In the genomic region with DNA sequence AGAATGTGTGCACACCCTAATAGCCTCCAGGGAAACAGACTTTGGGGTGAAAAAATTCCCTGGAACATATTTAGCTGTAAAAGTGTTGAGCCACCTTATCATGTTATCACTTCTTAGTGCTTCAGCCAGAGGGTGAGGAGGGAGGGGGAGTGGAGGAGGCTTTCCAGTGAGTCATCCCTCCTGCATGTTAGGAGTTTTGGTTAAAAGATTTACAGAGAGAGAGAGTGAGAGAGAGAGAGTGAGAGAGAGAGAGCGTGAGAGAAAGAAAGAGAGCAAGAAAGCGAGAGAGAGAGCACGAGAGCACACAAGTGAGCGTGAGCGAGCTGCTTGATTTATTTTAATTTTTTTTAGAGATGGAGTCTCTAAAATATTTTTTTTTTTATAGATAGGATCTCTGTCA, we compare ENCODE assay signal across 13 cellular contexts. TPM values are rescaled to one million over a fixed set of nuclear protein-coding genes. Genes with fewer than 3 reads are reported as not detected.
DNase-seq lines count a peak whose midpoint lies in the region; ATAC-seq and TF ChIP-seq lines count a peak whose summit lies in the region.
"Had no signal": no experiment of that assay in that cellular context is flagged by ENCODE, and none has a peak within 500 bp of the region (broad histone marks: within the 10 kb centered on the region; RNA-seq: fewer than 3 reads in every experiment).

No MANE protein-coding gene starts in this region.

- ATAC-seq in GM21717 (IDR thresholded peaks at IDR 0.05; ENCODE audit: unreplicated experiment) (no peak), HG02678 (IDR thresholded peaks at IDR 0.05; ENCODE audit: unreplicated experiment) (no peak)

- H3K36me3 ChIP-seq in NT2/D1 (ENCODE audit: insufficient read depth, insufficient read length, low read length) (no peaks in the 10 kb centered on the region), ovary (no peaks in the 10 kb centered on the region)
- H3K36me3 ChIP-seq: heart left ventricle, neutrophil had no signal

- peak overlapping the region; percentile 29 for H3K27ac Mint-ChIP-seq in Calu3 (ENCODE audit: unreplicated experiment)
- H3K27ac Mint-ChIP-seq: activated CD4-positive, alpha-beta T cell treated with anti-CD3 and anti-CD28 coated beads, Interleukin-2, amount 10 ng/mL, durations not matched to agents 7 days and 5 days; activated naive CD8-positive, alpha-beta T cell treated with anti-CD3 and anti-CD28 coated beads for 36 hours had no signal

- intact Hi-C loops in Calu3 (cut with micrococcal nuclease; ENCODE audit: unreplicated experiment), result no loop called here
- intact Hi-C loops in ovary (cut with DNase I), result no loop called here

- no peaks in the 10 kb centered on the region for H3K9me3 Mint-ChIP-seq in Calu3 (ENCODE audit: low read depth, unreplicated experiment)
- H3K9me3 Mint-ChIP-seq: activated CD4-positive, alpha-beta T cell treated with anti-CD3 and anti-CD28 coated beads, Interleukin-2, amount 10 ng/mL, durations not matched to agents 7 days and 5 days had no signal

- 0 out of 2 replicates have a peak, but pooled peaks cover under 1% of the 10 kb centered on the region for H3K9me3 ChIP-seq in NT2/D1 (ENCODE audit: insufficient read depth, low read length)
- H3K9me3 ChIP-seq in ovary, result no peaks in the 10 kb centered on the region
- H3K9me3 ChIP-seq: neutrophil had no signal

- H3K9ac ChIP-seq in NT2/D1 (ENCODE audit: insufficient read length, low read depth), result no peak overlapping the region

- CTCF ChIA-PET in Calu3 (lab: Charles Lee), result no interaction called here

- no peak overlapping the region for H3K4me3 Mint-ChIP-seq in Calu3 (ENCODE audit: low read depth, unreplicated experiment)
- H3K4me3 Mint-ChIP-seq: activated CD4-positive, alpha-beta T cell treated with anti-CD3 and anti-CD28 coated beads, Interleukin-2, amount 10 ng/mL, durations not matched to agents 7 days and 5 days; activated naive CD8-positive, alpha-beta T cell treated with anti-CD3 and anti-CD28 coated beads for 36 hours had no signal

- no peaks in the 10 kb centered on the region for H3K36me3 Mint-ChIP-seq in Calu3 (ENCODE audit: insufficient read depth, unreplicated experiment)
- H3K36me3 Mint-ChIP-seq: activated naive CD8-positive, alpha-beta T cell treated with anti-CD3 and anti-CD28 coated beads for 36 hours had no signal

- no peak overlapping the region for H3K4me3 ChIP-seq in NT2/D1 (ENCODE audit: insufficient read length, low read depth)
- no peak overlapping the region for H3K4me3 ChIP-seq in fibroblast of pulmonary artery (replicated peaks; ENCODE audit: low read depth, low read length)
- H3K4me3 ChIP-seq in ovary, result no peak overlapping the region
- H3K4me3 ChIP-seq: heart left ventricle had no signal

- DNase-seq in Calu3, result peak; percentile 56
- DNase-seq in NT2/D1 (ENCODE audit: low read depth, low spot score), result peak; percentile 49
- peak; percentile 77 for DNase-seq in fibroblast of pulmonary artery (ENCODE audit: low read depth)
- DNase-seq in ovary, result peak; percentile 26 to 45 (median 43)
- no peak for DNase-seq in NCI-H524 (lab: John Stamatoyannopoulos, UW)
- DNase-seq in GM19238 (ENCODE audit: insufficient read length, low spot score), result no peak
- DNase-seq: activated CD4-positive, alpha-beta T cell treated with anti-CD3 and anti-CD28 coated beads, Interleukin-2, amount 10 ng/mL, durations not matched to agents 7 days and 5 days; activated naive CD8-positive, alpha-beta T cell treated with anti-CD3 and anti-CD28 coated beads for 36 hours; heart left ventricle; NCI-H1105 treated with DMSO at 0.1 percent for 48 hours had no signal

- WGBS in ovary, 3 donors, result 4 to 12% (median 6%) methylated on average over 5 of the region's 5 CpGs

- H3K4me1 Mint-ChIP-seq in Calu3 (ENCODE audit: low read depth, unreplicated experiment), result peaks cover 13% of the 10 kb centered on the region
- H3K4me1 Mint-ChIP-seq: activated CD4-positive, alpha-beta T cell treated with anti-CD3 and anti-CD28 coated beads, Interleukin-2, amount 10 ng/mL, durations not matched to agents 7 days and 5 days; activated naive CD8-positive, alpha-beta T cell treated with anti-CD3 and anti-CD28 coated beads for 36 hours had no signal

- no peak overlapping the region for H3K27ac ChIP-seq in ovary
- H3K27ac ChIP-seq: heart left ventricle, neutrophil had no signal

- no peak for TF ChIP-seq POLR2A in ovary (IDR thresholded peaks at IDR 0.05)

- peaks cover 35% of the 10 kb centered on the region for H3K27me3 Mint-ChIP-seq in Calu3 (ENCODE audit: unreplicated experiment)

- H3K27me3 ChIP-seq in NT2/D1 (ENCODE audit: insufficient read depth, insufficient read length) (no peaks in the 10 kb centered on the region), ovary (no peaks in the 10 kb centered on the region)

- H3K4me1 ChIP-seq in NT2/D1 (ENCODE audit: insufficient read depth, insufficient read length) (peaks cover 5% of the 10 kb centered on the region), ovary (ENCODE audit: insufficient read depth) (peaks cover 2% of the 10 kb centered on the region)

- TF ChIP-seq CTCF in Calu3 (IDR thresholded peaks at IDR 0.05; ENCODE audit: unreplicated experiment), result no peak
- TF ChIP-seq CTCF in fibroblast of pulmonary artery (IDR thresholded peaks at IDR 0.05; ENCODE audit: low read length, missing control alignments), result no peak
- TF ChIP-seq CTCF in ovary (IDR thresholded peaks at IDR 0.05), result peak in 1 of 3 donors; percentile 74

- TF ChIP-seq EP300 in ovary (IDR thresholded peaks at IDR 0.05), result no peak

- BruUV-seq in Calu3 (replicated peaks; lab: Mats Ljungman, UMichigan), result no TSS peak

RNA-seq across cellular contexts. Expression of gene CACNA1E, which starts 13.5 kb away (rescaled TPM):
- not detected in 2 replicates for total RNA-seq in Calu3 (2022)
- total RNA-seq in ovary, result under 1 TPM in 4 of 7 donors, not detected in 3; 0.05 to 0.34 (median 0.19) TPM
- under 1 TPM; 0.01 to 0.03 TPM for polyA plus RNA-seq in ovary
- total RNA-seq: activated CD4-positive, alpha-beta T cell treated with anti-CD3 and anti-CD28 coated beads, Interleukin-2, amount 10 ng/mL, durations not matched to agents 7 days and 5 days had no signal

Comparison
In these comparisons a context has a peak if more than half of its experiments do, and no peak if none do; other contexts are left out.
1. DNase-seq: peak in Calu3 (single experiment), NT2/D1 (single experiment), fibroblast of pulmonary artery (single experiment) and ovary (5 of 5); none in NCI-H524 (0 of 2) and GM19238 (single experiment).